In genomic region chr5:140302786-140303639, GRCh38 we compare ENCODE assay signal across 8 cellular contexts. TPM values are rescaled to one million over a fixed set of nuclear protein-coding genes. Genes with fewer than 3 reads are reported as not detected.
A peak's percentile ranks its signal among the peaks of the same experiment; 100 is the strongest.
DNase-seq lines count a peak whose midpoint lies in the region; FAIRE-seq and TF ChIP-seq lines count a peak whose summit lies in the region.

Gene PFDN1 (minus strand): TSS chr5:140303101. CDS start chr5:140303073, 28 bp downstream.

- H4K91ac ChIP-seq in mesenchymal stem cell (ENCODE audit: low read length), result no peak within 1 kb of the TSS

- H3K27ac ChIP-seq in mesenchymal stem cell (ENCODE audit: low read length, poor library complexity, severe bottlenecking), result peak within 1 kb of the TSS; percentile 66

- H3K27me3 ChIP-seq in endocrine pancreas (ENCODE audit: control insufficient read depth, insufficient read depth, low read length) (no peaks in the 10 kb centered on the region), mesenchymal stem cell (ENCODE audit: control insufficient read depth in 1 of 2, insufficient read depth in 1 of 2, low read length in 2 of 2) (no peaks in the 10 kb centered on the region)

- H2BK5ac ChIP-seq in mesenchymal stem cell (ENCODE audit: low read depth, low read length, poor library complexity, severe bottlenecking), result peak within 1 kb of the TSS; percentile 59

- H3K9ac ChIP-seq in endocrine pancreas (ENCODE audit: control insufficient read depth, insufficient read depth, low read length) (peak within 1 kb of the TSS; percentile 99), mesenchymal stem cell (ENCODE audit: low read length) (peak within 1 kb of the TSS; percentile 99)

- H3K18ac ChIP-seq in mesenchymal stem cell (ENCODE audit: low read depth in 1 of 2, low read length in 2 of 2), result peak within 1 kb of the TSS; percentile 67 to 68

- DNase-seq in CMK (ENCODE audit: low read depth), result peak; percentile 72
- peak; percentile 93 for DNase-seq in GM20000 (ENCODE audit: low spot score)
- DNase-seq in HTR-8/SVneo (ENCODE audit: insufficient read length, low spot score), result peak; percentile 96
- DNase-seq in NOMO-1 treated with dmso at 0.1 percent for 144 hours (lab: John Stamatoyannopoulos, UW; ENCODE audit: unreplicated experiment), result peak; percentile 89
- DNase-seq in activated CD8-positive, alpha-beta memory T cell treated with anti-CD3 and anti-CD28 coated beads for 48 hours (ENCODE audit: low read depth in 2 of 3, low spot score in 2 of 3), result peak; percentile 64 to 75 (median 74)
- peak; percentile 96 for DNase-seq in mesenchymal stem cell
- DNase-seq in stimulated activated CD8-positive, alpha-beta memory T cell treated with anti-CD3 and anti-CD28 coated beads, Interleukin-12 subunit alpha, Interleukin-12 subunit beta, amount 100 ng/mL, for 4 hours (ENCODE audit: low read depth), result peak; percentile 80

- FAIRE-seq in HTR-8/SVneo (lab: Jason Lieb, UNC), result peak; percentile 26

- H3K4me1 ChIP-seq in endocrine pancreas (ENCODE audit: control insufficient read depth, insufficient read depth, low read length) (peaks cover 12% of the 10 kb centered on the region), mesenchymal stem cell (ENCODE audit: control insufficient read depth, insufficient read depth, low read depth, low read length) (peaks cover 12% of the 10 kb centered on the region)

- H2AK5ac ChIP-seq in mesenchymal stem cell (ENCODE audit: low read length, severe bottlenecking), result peak within 1 kb of the TSS; percentile 23

- H3K23ac ChIP-seq in mesenchymal stem cell (ENCODE audit: low read length in 2 of 2), result no peak within 1 kb of the TSS

- H3K9me3 ChIP-seq in endocrine pancreas (ENCODE audit: control insufficient read depth, low read length), result no peaks in the 10 kb centered on the region
- no peaks in the 10 kb centered on the region for H3K9me3 ChIP-seq in mesenchymal stem cell (ENCODE audit: control insufficient read depth, low read length)

- H2AFZ ChIP-seq in mesenchymal stem cell (ENCODE audit: low read depth, low read length), result peak within 1 kb of the TSS; percentile 76

- no peak for TF ChIP-seq CTCF in GM20000 (IDR thresholded peaks at IDR 0.05; ENCODE audit: extremely low read depth, missing control alignments)

- WGBS in mesenchymal stem cell, result 2% methylated on average over 28 of the region's 30 CpGs

- peaks cover 2% of the 10 kb centered on the region for H3K79me1 ChIP-seq in mesenchymal stem cell (replicated peaks; ENCODE audit: low read length, poor library complexity, severe bottlenecking)

- peak within 1 kb of the TSS; percentile 84 for H3K4me2 ChIP-seq in mesenchymal stem cell (ENCODE audit: low read length, poor library complexity, severe bottlenecking)

- H2BK12ac ChIP-seq in mesenchymal stem cell (ENCODE audit: low read length in 2 of 2), result no peak within 1 kb of the TSS

- peak within 1 kb of the TSS; percentile 40 to 94 for H3K4ac ChIP-seq in mesenchymal stem cell (ENCODE audit: low read depth in 1 of 2, low read length in 2 of 2)

- H3K14ac ChIP-seq in mesenchymal stem cell (ENCODE audit: low read length in 2 of 2), result peak within 1 kb of the TSS in 1 of 2 experiments; percentile 87

- H4K8ac ChIP-seq in mesenchymal stem cell (ENCODE audit: low read length), result peak within 1 kb of the TSS; percentile 86

- peak within 1 kb of the TSS; percentile 83 for H2BK120ac ChIP-seq in mesenchymal stem cell (ENCODE audit: low read depth, low read length)

- H3K4me3 ChIP-seq in endocrine pancreas (ENCODE audit: control insufficient read depth, insufficient read depth, low read length), result peak within 1 kb of the TSS; percentile 96
- peak within 1 kb of the TSS; percentile 76 to 98 for H3K4me3 ChIP-seq in mesenchymal stem cell (ENCODE audit: insufficient read depth in 1 of 2, low read depth in 1 of 2, low read length in 2 of 2)

- H3K36me3 ChIP-seq in endocrine pancreas (ENCODE audit: control insufficient read depth, insufficient read depth, low read length) (no peaks in the 10 kb centered on the region), mesenchymal stem cell (ENCODE audit: control insufficient read depth in 1 of 2, insufficient read depth in 2 of 2, low read depth in 1 of 2, low read length in 2 of 2) (peaks cover 6 to 16% of the 10 kb centered on the region in 2 experiments)

- no peak within 1 kb of the TSS for H2BK15ac ChIP-seq in mesenchymal stem cell (ENCODE audit: low read depth, poor library complexity, severe bottlenecking)

RNA-seq across cellular contexts. Expression of gene PFDN1, which starts in this region (rescaled TPM):
- 289 TPM for polyA plus RNA-seq in mesenchymal stem cell (2013, experiment 1 of 2)
- polyA plus RNA-seq in mesenchymal stem cell (2013, experiment 2 of 2), result 256 TPM

Comparison
In these comparisons a context has a peak if more than half of its experiments do, and no peak if none do; other contexts are left out.
1. Peak in every context shown above with its lines: DNase-seq, H3K4me3 ChIP-seq and H3K27ac ChIP-seq.